Comparison of ENCODE assay signal across 8 cellular contexts in the genomic region with DNA sequence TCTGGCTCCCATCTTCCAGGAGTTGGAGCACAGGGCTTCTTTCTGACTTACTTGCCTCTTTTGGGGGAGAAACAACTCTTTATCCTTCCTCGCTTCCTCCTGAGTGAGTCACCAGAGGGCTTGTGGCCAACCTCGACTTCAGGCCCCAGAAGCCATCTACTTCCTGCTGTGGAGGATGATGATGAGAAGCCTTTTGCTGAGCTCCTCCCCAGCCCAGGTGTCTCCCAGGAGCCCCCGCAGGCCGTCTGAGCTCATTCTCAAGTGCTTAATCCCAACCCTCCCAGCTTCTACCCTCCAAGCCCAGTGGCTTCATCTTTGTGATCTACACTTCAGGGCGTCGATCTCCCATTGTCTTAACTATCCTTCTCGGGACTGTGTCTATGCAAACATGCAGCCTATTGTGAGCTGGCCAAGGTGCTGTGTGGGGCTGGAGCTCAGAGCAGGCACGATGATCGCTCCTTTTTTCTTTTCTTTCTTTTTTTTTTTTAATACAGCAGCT.
A peak's percentile ranks its signal among the peaks of the same experiment; 100 is the strongest.
DNase-seq lines count a peak whose midpoint lies in the region.

No MANE protein-coding gene starts in this region.

- peak; percentile 71 for DNase-seq in AG20443 (ENCODE audit: low spot score)
- DNase-seq in MV-4-11 (lab: John Stamatoyannopoulos, UW) = peak; percentile 83
- DNase-seq in activated T-cell treated with anti-CD3 and anti-CD28 coated beads, Interleukin-2, amount 50 U/mL, for 1 hour = peak; percentile 53
- DNase-seq in iPS-NIHi7 (ENCODE audit: extremely low spot score) = peak; percentile 73
- no peak for DNase-seq in 8988T
- DNase-seq in DMS 273 treated with DMSO at 0.1 percent for 48 hours (lab: John Stamatoyannopoulos, UW) = no peak
- no peak for DNase-seq in epidermal melanocyte (ENCODE audit: insufficient read length, low spot score)
- no peak for DNase-seq in Ammon's horn (ENCODE audit: low spot score)

Comparison
In these comparisons a context has a peak if more than half of its experiments do, and no peak if none do; other contexts are left out.
1. DNase-seq: peak in AG20443 (single experiment), MV-4-11 (single experiment), activated T-cell treated with anti-CD3 and anti-CD28 coated beads, Interleukin-2, amount 50 U/mL, for 1 hour (single experiment) and iPS-NIHi7 (single experiment); none in 8988T (single experiment), DMS 273 treated with DMSO at 0.1 percent for 48 hours (single experiment), epidermal melanocyte (single experiment) and Ammon's horn (single experiment).